In the genomic region with DNA sequence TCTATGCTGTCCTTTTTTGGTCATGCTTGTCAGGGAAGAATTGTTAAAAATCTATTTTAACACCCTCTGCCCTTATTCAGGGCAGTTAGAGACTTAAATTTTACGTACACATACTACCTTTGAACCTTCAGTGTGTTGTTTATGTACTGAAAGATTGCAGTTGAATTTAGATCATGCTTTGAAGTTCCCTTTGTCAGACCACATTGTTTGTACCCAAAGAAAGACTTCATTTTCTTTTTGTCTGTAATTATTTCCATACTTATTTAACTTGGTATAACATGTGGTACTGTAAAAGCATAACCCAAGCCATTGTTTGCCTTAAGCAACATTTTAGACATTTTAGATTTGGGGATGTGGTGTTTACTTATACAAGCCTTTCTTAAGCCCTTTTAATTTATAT, we compare ENCODE assay signal across 21 cellular contexts.
"Had no signal": no experiment of that assay in that cellular context is flagged by ENCODE, and none has a peak within 500 bp of the region (broad histone marks: within the 10 kb centered on the region; RNA-seq: fewer than 3 reads in every experiment).

No MANE protein-coding gene starts in this region.

- H3K4me3 ChIP-seq: psoas muscle, sigmoid colon, skin epidermis, testis, tibial nerve, upper lobe of right lung, vagina had no signal

- ATAC-seq: foreskin keratinocyte; naive thymus-derived CD4-positive, alpha-beta T cell; psoas muscle; stimulated activated naive B cell treated with anti-CD40 and anti-IgM and Interleukin-4, amounts not matched to agents 10 μg/mL and 1 μg/mL and 100 μg/mL, for 72 hours; stimulated activated naive CD8-positive, alpha-beta T cell treated with anti-CD3 and anti-CD28 coated beads, Interleukin-15, amount 100 ng/mL, for 72 hours; upper lobe of right lung had no signal

- H3K9me3 ChIP-seq: psoas muscle, sigmoid colon, testis, tibial nerve, upper lobe of right lung, vagina had no signal

- FAIRE-seq: islet of Langerhans had no signal

- H3K36me3 ChIP-seq: sigmoid colon, tibial nerve, upper lobe of right lung, vagina had no signal

- H3K27ac Mint-ChIP-seq: naive thymus-derived CD4-positive, alpha-beta T cell; stimulated activated naive B cell treated with anti-CD40 and anti-IgM and Interleukin-4, amounts not matched to agents 10 μg/mL and 1 μg/mL and 100 μg/mL, for 72 hours; stimulated activated naive CD8-positive, alpha-beta T cell treated with anti-CD3 and anti-CD28 coated beads, Interleukin-15, amount 100 ng/mL, for 72 hours had no signal

- H3K27me3 Mint-ChIP-seq: naive thymus-derived CD4-positive, alpha-beta T cell; stimulated activated naive B cell treated with anti-CD40 and anti-IgM and Interleukin-4, amounts not matched to agents 10 μg/mL and 1 μg/mL and 100 μg/mL, for 72 hours; stimulated activated naive CD8-positive, alpha-beta T cell treated with anti-CD3 and anti-CD28 coated beads, Interleukin-15, amount 100 ng/mL, for 72 hours had no signal

- H3K36me3 Mint-ChIP-seq: stimulated activated naive B cell treated with anti-CD40 and anti-IgM and Interleukin-4, amounts not matched to agents 10 μg/mL and 1 μg/mL and 100 μg/mL, for 72 hours had no signal

- H3K4me1 Mint-ChIP-seq: stimulated activated naive B cell treated with anti-CD40 and anti-IgM and Interleukin-4, amounts not matched to agents 10 μg/mL and 1 μg/mL and 100 μg/mL, for 72 hours; stimulated activated naive CD8-positive, alpha-beta T cell treated with anti-CD3 and anti-CD28 coated beads, Interleukin-15, amount 100 ng/mL, for 72 hours had no signal

- H3K4me3 Mint-ChIP-seq: naive thymus-derived CD4-positive, alpha-beta T cell; nephron progenitor cell; stimulated activated naive B cell treated with anti-CD40 and anti-IgM and Interleukin-4, amounts not matched to agents 10 μg/mL and 1 μg/mL and 100 μg/mL, for 72 hours; stimulated activated naive CD8-positive, alpha-beta T cell treated with anti-CD3 and anti-CD28 coated beads, Interleukin-15, amount 100 ng/mL, for 72 hours had no signal

- H3K9me3 Mint-ChIP-seq: naive thymus-derived CD4-positive, alpha-beta T cell; stimulated activated naive B cell treated with anti-CD40 and anti-IgM and Interleukin-4, amounts not matched to agents 10 μg/mL and 1 μg/mL and 100 μg/mL, for 72 hours; stimulated activated naive CD8-positive, alpha-beta T cell treated with anti-CD3 and anti-CD28 coated beads, Interleukin-15, amount 100 ng/mL, for 72 hours had no signal

- DNase-seq: effector memory CD4-positive, alpha-beta T cell; foreskin keratinocyte; head of caudate nucleus; hippocampal formation; kidney glomerular epithelial cell; naive thymus-derived CD4-positive, alpha-beta T cell; nephron progenitor cell; psoas muscle; retina; sigmoid colon; stimulated activated CD4-positive, alpha-beta T cell treated with anti-CD3 and anti-CD28 coated beads, Interleukin-2, amount 100 ng/mL, for 24 hours; stimulated activated CD4-positive, alpha-beta T cell treated with anti-CD3 and anti-CD28 coated beads, Interleukin-4, amount 100 ng/mL, for 4 hours; stimulated activated naive B cell treated with anti-CD40 and anti-IgM and Interleukin-4, amounts not matched to agents 10 μg/mL and 1 μg/mL and 100 μg/mL, for 72 hours; stimulated activated naive CD8-positive, alpha-beta T cell treated with anti-CD3 and anti-CD28 coated beads, Interleukin-15, amount 100 ng/mL, for 72 hours; testis; upper lobe of right lung had no signal

- H3K27ac ChIP-seq: epithelial cell of prostate, foreskin keratinocyte, psoas muscle, sigmoid colon, skin epidermis, testis, tibial nerve, upper lobe of right lung, vagina had no signal

- H3K27me3 ChIP-seq: foreskin keratinocyte, sigmoid colon, testis, tibial nerve, upper lobe of right lung, vagina had no signal
